ENCODE assay signal across 23 cellular contexts in the genomic region with DNA sequence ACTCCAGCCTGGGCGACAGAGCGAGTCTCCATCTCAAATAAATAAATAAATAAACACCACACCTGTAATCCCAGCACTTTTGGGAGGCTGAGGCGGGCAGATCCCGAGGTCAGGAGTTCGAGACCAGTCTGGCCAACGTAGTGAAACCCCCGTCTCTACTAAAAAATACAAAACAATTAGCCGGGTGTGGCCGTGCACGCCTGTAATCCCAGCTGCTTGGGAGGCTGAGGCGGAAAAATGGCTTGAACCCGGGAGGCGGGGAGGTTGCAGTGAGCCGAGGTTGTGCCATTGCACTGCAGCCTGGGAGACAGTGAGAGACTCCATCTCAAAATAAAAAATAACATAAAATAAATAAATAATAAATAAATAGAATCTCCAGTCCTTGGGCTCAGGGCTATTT.
"Had no signal": no experiment of that assay in that cellular context is flagged by ENCODE, and none has a peak within 500 bp of the region (broad histone marks: within the 10 kb centered on the region; RNA-seq: fewer than 3 reads in every experiment).

No MANE protein-coding gene starts in this region.

- H3K9me3 Mint-ChIP-seq: dendritic cell treated with granulocyte-macrophage colony-stimulating factor and Interleukin-4, amounts not matched to agents 40 ng/mL and 50 ng/mL, for 4 days had no signal

- H3K4me1 ChIP-seq: colonic mucosa, esophagus muscularis mucosa, esophagus squamous epithelium, gastrocnemius medialis, gastroesophageal sphincter, heart left ventricle had no signal

- H3K27me3 ChIP-seq: colonic mucosa, esophagus muscularis mucosa, esophagus squamous epithelium, foreskin keratinocyte, gastrocnemius medialis, gastroesophageal sphincter, heart left ventricle had no signal

- H3K27ac Mint-ChIP-seq: dendritic cell treated with granulocyte-macrophage colony-stimulating factor and Interleukin-4, amounts not matched to agents 40 ng/mL and 50 ng/mL, for 4 days had no signal

- DNase-seq: colonic mucosa; cortex of kidney; dermis blood vessel endothelial cell; dorsolateral prefrontal cortex; effector CD4-positive, alpha-beta T cell; effector CD8-positive, alpha-beta T cell; effector memory CD4-positive, alpha-beta T cell; effector memory CD8-positive, alpha-beta T cell; erythroblast; esophagus squamous epithelium; foreskin fibroblast; foreskin keratinocyte; foreskin melanocyte; gastrocnemius medialis; glutamatergic neuron; head of caudate nucleus; heart left ventricle had no signal

- H3K4me3 Mint-ChIP-seq: dendritic cell treated with granulocyte-macrophage colony-stimulating factor and Interleukin-4, amounts not matched to agents 40 ng/mL and 50 ng/mL, for 4 days; effector memory CD8-positive, alpha-beta T cell had no signal

- H3K27ac ChIP-seq: colonic mucosa, coronary artery, dorsolateral prefrontal cortex, epithelial cell of prostate, esophagus muscularis mucosa, esophagus squamous epithelium, foreskin keratinocyte, gastrocnemius medialis, gastroesophageal sphincter, heart left ventricle had no signal

- ATAC-seq: effector memory CD8-positive, alpha-beta T cell; esophagus mucosa; foreskin keratinocyte; gastrocnemius medialis; gastroesophageal sphincter; heart left ventricle had no signal

- H3K4me3 ChIP-seq: colonic mucosa, coronary artery, dorsolateral prefrontal cortex, esophagus muscularis mucosa, esophagus squamous epithelium, gastrocnemius medialis, gastroesophageal sphincter, heart left ventricle had no signal

- H3K9me3 ChIP-seq: colonic mucosa, gastrocnemius medialis had no signal

- H3K27me3 Mint-ChIP-seq: dendritic cell treated with granulocyte-macrophage colony-stimulating factor and Interleukin-4, amounts not matched to agents 40 ng/mL and 50 ng/mL, for 4 days; effector memory CD8-positive, alpha-beta T cell had no signal

- H3K36me3 ChIP-seq: colonic mucosa, esophagus muscularis mucosa, esophagus squamous epithelium, gastrocnemius medialis, gastroesophageal sphincter, heart left ventricle had no signal
